8 cellular contexts compared by ENCODE assay signal in genomic region chr6:31462964-31463940, GRCh38. TPM values are rescaled to one million over a fixed set of nuclear protein-coding genes. Genes with fewer than 3 reads are reported as not detected.
A peak's percentile ranks its signal among the peaks of the same experiment; 100 is the strongest.
DNase-seq lines count a peak whose midpoint lies in the region; ATAC-seq and TF ChIP-seq lines count a peak whose summit lies in the region.

No MANE protein-coding gene starts in this region.

- H3K27me3 ChIP-seq in right lobe of liver = no peaks in the 10 kb centered on the region

- no peaks in the 10 kb centered on the region for H3K36me3 ChIP-seq in right lobe of liver

- CTCF ChIA-PET in activated CD8-positive, alpha-beta T cell treated with anti-CD3 and anti-CD28 coated beads for 36 hours (lab: Charles Lee) = interaction anchor here (0.9 to 2.5 kb wide), 7 partner anchors 9 to 134 kb away, joined by 3 to 17 read pairs (median 4); no protein-coding TSS in a partner anchor

- H3K9me3 Mint-ChIP-seq in activated CD8-positive, alpha-beta T cell treated with anti-CD3 and anti-CD28 coated beads for 36 hours = no peaks in the 10 kb centered on the region

- intact Hi-C loops in activated CD8-positive, alpha-beta T cell treated with anti-CD3 and anti-CD28 coated beads for 36 hours (cut with micrococcal nuclease) = no loop called here
- intact Hi-C loops in right lobe of liver (cut with DNase I) = no loop called here

- TF ChIP-seq CTCF in activated CD8-positive, alpha-beta T cell treated with anti-CD3 and anti-CD28 coated beads for 36 hours (IDR thresholded peaks at IDR 0.05) = no peak
- TF ChIP-seq CTCF in right lobe of liver (IDR thresholded peaks at IDR 0.05) = no peak

- H3K27me3 Mint-ChIP-seq in activated CD8-positive, alpha-beta T cell treated with anti-CD3 and anti-CD28 coated beads for 36 hours = no peaks in the 10 kb centered on the region

- peak; percentile 94 for TF ChIP-seq POLR2A in right lobe of liver (IDR thresholded peaks at IDR 0.05)

- peaks cover 0 to 8% (median 0%) of the 10 kb centered on the region in 4 donors for H3K4me1 ChIP-seq in right lobe of liver

- peak; percentile 59 for DNase-seq in NCI-H2171 (lab: John Stamatoyannopoulos, UW)
- DNase-seq in activated CD8-positive, alpha-beta T cell treated with anti-CD3 and anti-CD28 coated beads for 36 hours = peak; percentile 93
- DNase-seq in ecto neural progenitor cell (ENCODE audit: low spot score) = peak; percentile 85
- peak; percentile 87 to 93 (median 90) for DNase-seq in right lobe of liver
- peak; percentile 81 for DNase-seq in stimulated activated CD4-positive, alpha-beta T cell treated with anti-CD3 and anti-CD28 coated beads, Interleukin-4, amount 100 ng/mL, for 1 hour
- DNase-seq in DMS114 treated with DMSO at 0.1 percent for 48 hours (lab: John Stamatoyannopoulos, UW; ENCODE audit: unreplicated experiment) = no peak

- peak overlapping the region; percentile 52 to 55 (median 52) for H3K4me3 ChIP-seq in right lobe of liver

- peaks cover 46% of the 10 kb centered on the region for H3K36me3 Mint-ChIP-seq in activated CD8-positive, alpha-beta T cell treated with anti-CD3 and anti-CD28 coated beads for 36 hours (ENCODE audit: low read depth)

- POLR2A ChIA-PET in activated CD8-positive, alpha-beta T cell treated with anti-CD3 and anti-CD28 coated beads for 36 hours (lab: Charles Lee) = interaction anchor here (0.7 to 1.2 kb wide), 2 partner anchors 62 to 78 kb away, joined by 3 to 4 read pairs; partner anchors contain the start of gene DDX39B

- H3K4me1 Mint-ChIP-seq in activated CD8-positive, alpha-beta T cell treated with anti-CD3 and anti-CD28 coated beads for 36 hours (ENCODE audit: low read depth) = peaks cover 51% of the 10 kb centered on the region

- peak overlapping the region; percentile 100 for H3K4me3 Mint-ChIP-seq in activated CD8-positive, alpha-beta T cell treated with anti-CD3 and anti-CD28 coated beads for 36 hours

- peak overlapping the region; percentile 38 to 71 (median 66) for H3K27ac ChIP-seq in right lobe of liver

- no peaks in the 10 kb centered on the region for H3K9me3 ChIP-seq in right lobe of liver

- peak overlapping the region; percentile 97 for H3K27ac Mint-ChIP-seq in activated CD8-positive, alpha-beta T cell treated with anti-CD3 and anti-CD28 coated beads for 36 hours

- ATAC-seq in GM18502 (IDR thresholded peaks at IDR 0.05; ENCODE audit: poor library complexity, unreplicated experiment) (peak; percentile 87), HG02852 (IDR thresholded peaks at IDR 0.05; ENCODE audit: unreplicated experiment) (peak; percentile 90), right lobe of liver (peak; percentile 98 to 99 (median 98))
- ATAC-seq in activated CD8-positive, alpha-beta T cell treated with anti-CD3 and anti-CD28 coated beads for 36 hours = peak; percentile 95

- 7% methylated on average over 19 of the region's 29 CpGs for WGBS in right lobe of liver (ENCODE audit: insufficient coverage, low coverage, low lambda C conversion rate, missing lambda C conversion rate)

RNA-seq across cellular contexts. Expression of gene MICB, which starts 34.7 kb away (rescaled TPM):
- total RNA-seq in activated CD8-positive, alpha-beta T cell treated with anti-CD3 and anti-CD28 coated beads for 36 hours = 10 to 100 TPM; 17.0 to 17.7 TPM
- 1 to 10 TPM in 4 of 6 experiments, under 1 TPM in 2; 0.48 to 2.0 (median 1.2) TPM for total RNA-seq in right lobe of liver

RNA-seq across cellular contexts. Expression of gene MICA, which starts 59.9 kb away (rescaled TPM):
- total RNA-seq in activated CD8-positive, alpha-beta T cell treated with anti-CD3 and anti-CD28 coated beads for 36 hours = 1 to 10 TPM; 5.6 to 6.0 TPM
- 10 to 100 TPM in 1 of 6 experiments, 1 to 10 TPM in 5; 2.5 to 10.9 (median 6.1) TPM for total RNA-seq in right lobe of liver

Comparison
In these comparisons a context has a peak if more than half of its experiments do, and no peak if none do; other contexts are left out.
1. RNA of gene MICB, which starts 34.7 kb away (total RNA-seq): 17.0 to 17.7 TPM in activated CD8-positive, alpha-beta T cell treated with anti-CD3 and anti-CD28 coated beads for 36 hours; 0.48 to 2.0 TPM in right lobe of liver; every median in the first group is over 4 times any median in the second.
2. Peak in every context shown above with its lines, with median percentiles within 50 percentile points of each other: ATAC-seq.